1 cellular context compared by ENCODE assay signal in genomic region chr12:94638521-94638920, GRCh38.
TF ChIP-seq lines count a peak whose summit lies in the region.

No MANE protein-coding gene starts in this region.

TF ChIP-seq in SK-N-SH, 30 proteins besides CTCF, POLR2A, EP300 and RAD21:
- 0 out of 2 replicates have a peak, but pooled peaks have one; percentile 23 for TF ChIP-seq RCOR1 (IDR thresholded peaks at IDR 0.05; ENCODE audit: low read length)
- no peak for TF ChIP-seq RFX5 (IDR thresholded peaks at IDR 0.05; ENCODE audit: low read length)
